8 cellular contexts compared by ENCODE assay signal in genomic region chr20:50267041-50267865, GRCh38.
DNase-seq lines count a peak whose midpoint lies in the region; ATAC-seq and TF ChIP-seq lines count a peak whose summit lies in the region.

No MANE protein-coding gene starts in this region.

- in situ Hi-C loops in gastrocnemius medialis (cut with MboI; ENCODE audit: low sequenced_read_pairs in 4 of 4), result loop anchor here in 1 of 4 donors (10.0 kb wide), 1 partner anchor 62 kb away; no protein-coding TSS in a partner anchor

- intact Hi-C loops in gastrocnemius medialis (cut with DNase I; ENCODE audit: low total_unique reads), result no loop called here
- intact Hi-C loops in activated T-helper 2 cell treated with anti-CD3 and anti-CD28 coated beads, Interferon-gamma antibody, Interleukin-2, Interleukin-4, amounts not matched to agents 10 μg/mL and 5 μg/mL and 100 μg/mL, durations not matched to agents 14 hours and 24 hours and 36 hours (cut with micrococcal nuclease), result no loop called here

- H3K36me3 ChIP-seq in SJCRH30 (no peaks in the 10 kb centered on the region), gastrocnemius medialis (no peaks in the 10 kb centered on the region)

- DNase-seq in GM04503 (ENCODE audit: low read depth) (peak; percentile 62), SJCRH30 (peak; percentile 93 to 96), foreskin melanocyte (peak; percentile 99), gastrocnemius medialis (peak in 1 of 2 donors; percentile 63), DMS114 treated with DMSO at 0.1 percent for 48 hours (lab: John Stamatoyannopoulos, UW; ENCODE audit: unreplicated experiment) (no peak)
- DNase-seq in activated T-helper 2 cell treated with anti-CD3 and anti-CD28 coated beads, Interferon-gamma antibody, Interleukin-2, Interleukin-4, amounts not matched to agents 10 μg/mL and 5 μg/mL and 100 μg/mL, durations not matched to agents 14 hours and 24 hours and 36 hours (ENCODE audit: low spot score), result no peak

- H3K9me3 Mint-ChIP-seq in activated T-helper 2 cell treated with anti-CD3 and anti-CD28 coated beads, Interferon-gamma antibody, Interleukin-2, Interleukin-4, amounts not matched to agents 10 μg/mL and 5 μg/mL and 100 μg/mL, durations not matched to agents 14 hours and 24 hours and 36 hours, result no peaks in the 10 kb centered on the region

- no peaks in the 10 kb centered on the region for H3K9me3 ChIP-seq in SJCRH30 (replicated peaks)
- H3K9me3 ChIP-seq in gastrocnemius medialis, result no peaks in the 10 kb centered on the region

- no peak overlapping the region for H3K4me3 Mint-ChIP-seq in activated T-helper 2 cell treated with anti-CD3 and anti-CD28 coated beads, Interferon-gamma antibody, Interleukin-2, Interleukin-4, amounts not matched to agents 10 μg/mL and 5 μg/mL and 100 μg/mL, durations not matched to agents 14 hours and 24 hours and 36 hours (ENCODE audit: low read depth)

- no peak overlapping the region for H3K27ac Mint-ChIP-seq in activated T-helper 2 cell treated with anti-CD3 and anti-CD28 coated beads, Interferon-gamma antibody, Interleukin-2, Interleukin-4, amounts not matched to agents 10 μg/mL and 5 μg/mL and 100 μg/mL, durations not matched to agents 14 hours and 24 hours and 36 hours

- peak overlapping the region; percentile 14 for H3K27ac ChIP-seq in SJCRH30
- peak overlapping the region in 3 of 4 donors; percentile 5 to 35 (median 30) for H3K27ac ChIP-seq in gastrocnemius medialis

- ATAC-seq in gastrocnemius medialis (peak in 1 of 2 donors; percentile 5), HG03342 (IDR thresholded peaks at IDR 0.05; ENCODE audit: unreplicated experiment) (no peak), GM21390 (IDR thresholded peaks at IDR 0.05; ENCODE audit: unreplicated experiment) (no peak)

- H3K4me1 ChIP-seq in SJCRH30, result peaks cover 20% of the 10 kb centered on the region
- H3K4me1 ChIP-seq in gastrocnemius medialis, result no peaks in the 10 kb centered on the region

- no peak for TF ChIP-seq CTCF in gastrocnemius medialis (IDR thresholded peaks at IDR 0.05 in 4 of 5, conservative IDR thresholded peaks at IDR 0.05 in 1 of 5)

- peaks cover 12% of the 10 kb centered on the region; the same call in 1 of the 2 replicates for H3K27me3 ChIP-seq in SJCRH30
- H3K27me3 ChIP-seq in gastrocnemius medialis, result no peaks in the 10 kb centered on the region

- H3K36me3 Mint-ChIP-seq in activated T-helper 2 cell treated with anti-CD3 and anti-CD28 coated beads, Interferon-gamma antibody, Interleukin-2, Interleukin-4, amounts not matched to agents 10 μg/mL and 5 μg/mL and 100 μg/mL, durations not matched to agents 14 hours and 24 hours and 36 hours (ENCODE audit: low read depth), result no peaks in the 10 kb centered on the region

- no peak overlapping the region for H3K4me3 ChIP-seq in SJCRH30
- H3K4me3 ChIP-seq in gastrocnemius medialis, result no peak overlapping the region

- peaks cover 10% of the 10 kb centered on the region for H3K27me3 Mint-ChIP-seq in activated T-helper 2 cell treated with anti-CD3 and anti-CD28 coated beads, Interferon-gamma antibody, Interleukin-2, Interleukin-4, amounts not matched to agents 10 μg/mL and 5 μg/mL and 100 μg/mL, durations not matched to agents 14 hours and 24 hours and 36 hours (ENCODE audit: low read depth)

- H3K4me1 Mint-ChIP-seq in activated T-helper 2 cell treated with anti-CD3 and anti-CD28 coated beads, Interferon-gamma antibody, Interleukin-2, Interleukin-4, amounts not matched to agents 10 μg/mL and 5 μg/mL and 100 μg/mL, durations not matched to agents 14 hours and 24 hours and 36 hours (ENCODE audit: low read depth), result peaks cover 8% of the 10 kb centered on the region

- peak in 1 of 2 donors; percentile 27 for TF ChIP-seq POLR2A in gastrocnemius medialis (IDR thresholded peaks at IDR 0.05)

Comparison
In these comparisons a context has a peak if more than half of its experiments do, and no peak if none do; other contexts are left out.
1. DNase-seq: peak in GM04503 (single experiment), SJCRH30 (2 of 2) and foreskin melanocyte (single experiment); none in activated T-helper 2 cell treated with anti-CD3 and anti-CD28 coated beads, Interferon-gamma antibody, Interleukin-2, Interleukin-4, amounts not matched to agents 10 μg/mL and 5 μg/mL and 100 μg/mL, durations not matched to agents 14 hours and 24 hours and 36 hours (single experiment) and DMS114 treated with DMSO at 0.1 percent for 48 hours (single experiment).